1 cellular context compared by ENCODE assay signal in genomic region chr6:156974897-156975296, GRCh38.
TF ChIP-seq lines count a peak whose summit lies in the region.

No MANE protein-coding gene starts in this region.

TF ChIP-seq in WTC11, 78 proteins besides CTCF, POLR2A, EP300 and RAD21 (continued from another document):
- TF ChIP-seq, protein P1, sequence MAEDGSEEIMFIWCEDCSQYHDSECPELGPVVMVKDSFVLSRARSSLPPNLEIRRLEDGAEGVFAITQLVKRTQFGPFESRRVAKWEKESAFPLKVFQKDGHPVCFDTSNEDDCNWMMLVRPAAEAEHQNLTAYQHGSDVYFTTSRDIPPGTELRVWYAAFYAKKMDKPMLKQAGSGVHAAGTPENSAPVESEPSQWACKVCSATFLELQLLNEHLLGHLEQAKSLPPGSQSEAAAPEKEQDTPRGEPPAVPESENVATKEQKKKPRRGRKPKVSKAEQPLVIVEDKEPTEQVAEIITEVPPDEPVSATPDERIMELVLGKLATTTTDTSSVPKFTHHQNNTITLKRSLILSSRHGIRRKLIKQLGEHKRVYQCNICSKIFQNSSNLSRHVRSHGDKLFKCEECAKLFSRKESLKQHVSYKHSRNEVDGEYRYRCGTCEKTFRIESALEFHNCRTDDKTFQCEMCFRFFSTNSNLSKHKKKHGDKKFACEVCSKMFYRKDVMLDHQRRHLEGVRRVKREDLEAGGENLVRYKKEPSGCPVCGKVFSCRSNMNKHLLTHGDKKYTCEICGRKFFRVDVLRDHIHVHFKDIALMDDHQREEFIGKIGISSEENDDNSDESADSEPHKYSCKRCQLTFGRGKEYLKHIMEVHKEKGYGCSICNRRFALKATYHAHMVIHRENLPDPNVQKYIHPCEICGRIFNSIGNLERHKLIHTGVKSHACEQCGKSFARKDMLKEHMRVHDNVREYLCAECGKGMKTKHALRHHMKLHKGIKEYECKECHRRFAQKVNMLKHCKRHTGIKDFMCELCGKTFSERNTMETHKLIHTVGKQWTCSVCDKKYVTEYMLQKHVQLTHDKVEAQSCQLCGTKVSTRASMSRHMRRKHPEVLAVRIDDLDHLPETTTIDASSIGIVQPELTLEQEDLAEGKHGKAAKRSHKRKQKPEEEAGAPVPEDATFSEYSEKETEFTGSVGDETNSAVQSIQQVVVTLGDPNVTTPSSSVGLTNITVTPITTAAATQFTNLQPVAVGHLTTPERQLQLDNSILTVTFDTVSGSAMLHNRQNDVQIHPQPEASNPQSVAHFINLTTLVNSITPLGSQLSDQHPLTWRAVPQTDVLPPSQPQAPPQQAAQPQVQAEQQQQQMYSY (CRISPR knock-in tag; IDR thresholded peaks at IDR 0.05), result no peak
TF ChIP-seq in WTC11: peak in this region for 0.
